Comparison of ENCODE assay signal across 26 cellular contexts in genomic region chr7:103793614-103794013, GRCh38.
"Had no signal": no experiment of that assay in that cellular context is flagged by ENCODE, and none has a peak within 500 bp of the region (broad histone marks: within the 10 kb centered on the region; RNA-seq: fewer than 3 reads in every experiment).

No MANE protein-coding gene starts in this region.

- H3K9me3 ChIP-seq: lower lobe of right lung, psoas muscle, right atrium auricular region, uterus had no signal

- H3K9me3 Mint-ChIP-seq: neural crest cell; stimulated activated memory B cell treated with anti-CD40 and anti-IgM and Interleukin-4, amounts not matched to agents 10 μg/mL and 1 μg/mL and 100 μg/mL, for 72 hours; stimulated activated naive CD8-positive, alpha-beta T cell treated with anti-CD3 and anti-CD28 coated beads, Interleukin-15, amount 100 ng/mL, for 72 hours had no signal

- H3K36me3 ChIP-seq: left lung, lower lobe of right lung, right atrium auricular region, tibial nerve, uterus had no signal

- H3K9ac ChIP-seq: parathyroid adenoma had no signal

- H3K4me3 ChIP-seq: left lung, lower lobe of right lung, psoas muscle, right atrium auricular region, skin epidermis, tibial nerve, uterus had no signal

- H3K4me3 Mint-ChIP-seq: naive thymus-derived CD8-positive, alpha-beta T cell; nephron; neural crest cell; stimulated activated memory B cell treated with anti-CD40 and anti-IgM and Interleukin-4, amounts not matched to agents 10 μg/mL and 1 μg/mL and 100 μg/mL, for 72 hours; stimulated activated naive CD8-positive, alpha-beta T cell treated with anti-CD3 and anti-CD28 coated beads, Interleukin-15, amount 100 ng/mL, for 72 hours; type B pancreatic cell had no signal

- H3K4me1 Mint-ChIP-seq: naive thymus-derived CD8-positive, alpha-beta T cell; nephron; neural crest cell; stimulated activated memory B cell treated with anti-CD40 and anti-IgM and Interleukin-4, amounts not matched to agents 10 μg/mL and 1 μg/mL and 100 μg/mL, for 72 hours; stimulated activated naive CD8-positive, alpha-beta T cell treated with anti-CD3 and anti-CD28 coated beads, Interleukin-15, amount 100 ng/mL, for 72 hours had no signal

- H3K79me2 ChIP-seq: parathyroid adenoma had no signal

- DNase-seq: hippocampal formation; left colon; left lung; lower lobe of right lung; mammary epithelial cell; mesenchymal stem cell; naive thymus-derived CD8-positive, alpha-beta T cell; nucleus accumbens; psoas muscle; stimulated activated CD4-positive, alpha-beta T cell treated with anti-CD3 and anti-CD28 coated beads, Interleukin-2, amount 100 ng/mL, for 48 hours; stimulated activated CD4-positive, alpha-beta T cell treated with anti-CD3 and anti-CD28 coated beads, Interleukin-4, amount 100 ng/mL, for 4 hours; stimulated activated CD8-positive, alpha-beta memory T cell treated with anti-CD3 and anti-CD28 coated beads, Interleukin-4, amount 100 ng/mL, for 48 hours; stimulated activated naive CD4-positive, alpha-beta T cell treated with Interleukin-2 at 50 U/mL for 16 hours; stimulated activated naive CD8-positive, alpha-beta T cell treated with anti-CD3 and anti-CD28 coated beads, Interleukin-15, amount 100 ng/mL, for 72 hours; substantia nigra; uterus had no signal

- H3K27me3 ChIP-seq: left lung, right atrium auricular region, tibial nerve, uterus had no signal

- ATAC-seq: left colon; left lung; lower lobe of right lung; naive thymus-derived CD8-positive, alpha-beta T cell; psoas muscle; sciatic nerve; stimulated activated memory B cell treated with anti-CD40 and anti-IgM and Interleukin-4, amounts not matched to agents 10 μg/mL and 1 μg/mL and 100 μg/mL, for 72 hours; stimulated activated naive CD8-positive, alpha-beta T cell treated with anti-CD3 and anti-CD28 coated beads, Interleukin-15, amount 100 ng/mL, for 72 hours had no signal

- H3K4me1 ChIP-seq: left lung, lower lobe of right lung, parathyroid adenoma, psoas muscle, right atrium auricular region, uterus had no signal

- H3K27ac Mint-ChIP-seq: naive thymus-derived CD8-positive, alpha-beta T cell; nephron; stimulated activated memory B cell treated with anti-CD40 and anti-IgM and Interleukin-4, amounts not matched to agents 10 μg/mL and 1 μg/mL and 100 μg/mL, for 72 hours; stimulated activated naive CD8-positive, alpha-beta T cell treated with anti-CD3 and anti-CD28 coated beads, Interleukin-15, amount 100 ng/mL, for 72 hours; type B pancreatic cell had no signal

- H3K27me3 Mint-ChIP-seq: stimulated activated memory B cell treated with anti-CD40 and anti-IgM and Interleukin-4, amounts not matched to agents 10 μg/mL and 1 μg/mL and 100 μg/mL, for 72 hours; stimulated activated naive CD8-positive, alpha-beta T cell treated with anti-CD3 and anti-CD28 coated beads, Interleukin-15, amount 100 ng/mL, for 72 hours had no signal

- H3K36me3 Mint-ChIP-seq: naive thymus-derived CD8-positive, alpha-beta T cell; stimulated activated memory B cell treated with anti-CD40 and anti-IgM and Interleukin-4, amounts not matched to agents 10 μg/mL and 1 μg/mL and 100 μg/mL, for 72 hours; type B pancreatic cell had no signal

- H3K27ac ChIP-seq: left lung, lower lobe of right lung, parathyroid adenoma, psoas muscle, right atrium auricular region, skin epidermis, tibial nerve, uterus had no signal

- H2AFZ ChIP-seq: parathyroid adenoma had no signal

- FAIRE-seq: keratinocyte had no signal
